ENCODE assay signal across 11 cellular contexts in the genomic region with DNA sequence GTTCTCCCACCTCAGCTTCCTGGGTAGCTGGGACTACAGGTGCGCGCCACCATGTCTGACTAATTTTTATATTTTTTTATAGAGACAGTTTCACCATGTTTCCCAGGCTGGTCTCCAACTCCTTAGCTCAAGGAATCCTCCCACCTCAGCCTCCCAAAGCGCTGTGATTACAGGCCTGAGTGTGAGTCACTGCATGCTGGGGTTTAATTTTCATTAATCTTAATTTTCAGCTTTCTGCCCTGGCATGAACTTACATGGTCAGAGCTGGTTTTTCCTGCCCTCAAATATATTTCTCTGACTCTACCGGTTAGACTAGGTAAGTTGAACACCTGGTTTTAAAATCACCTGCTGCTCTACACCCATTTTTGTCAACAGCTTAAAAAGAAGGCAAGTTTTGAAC. TPM values are rescaled to one million over a fixed set of nuclear protein-coding genes. Genes with fewer than 3 reads are reported as not detected.
DNase-seq lines count a peak whose midpoint lies in the region; ATAC-seq and TF ChIP-seq lines count a peak whose summit lies in the region.
"Had no signal": no experiment of that assay in that cellular context is flagged by ENCODE, and none has a peak within 500 bp of the region (broad histone marks: within the 10 kb centered on the region; RNA-seq: fewer than 3 reads in every experiment).

No MANE protein-coding gene starts in this region.

- H3K9me3 ChIP-seq in A673 (ENCODE audit: low read depth, low read length, poor library complexity, severe bottlenecking): no peaks in the 10 kb centered on the region

- no peaks in the 10 kb centered on the region for H3K27me3 ChIP-seq in A673 (replicated peaks; ENCODE audit: insufficient read depth, low read depth, low read length, poor library complexity)

- peaks cover 65% of the 10 kb centered on the region for H3K4me1 Mint-ChIP-seq in activated T-cell treated with anti-CD3 and anti-CD28 coated beads, Interleukin-2, amount 50 U/mL, for 72 hours (ENCODE audit: low read depth)
- peaks cover 58% of the 10 kb centered on the region for H3K4me1 Mint-ChIP-seq in T-helper 2 cell treated with Interferon-gamma antibody and Interleukin-4, amounts not matched to agents 5 μg/mL and 100 μg/mL, for 36 hours (ENCODE audit: low read depth)
- peaks cover 53% of the 10 kb centered on the region for H3K4me1 Mint-ChIP-seq in stimulated activated naive CD8-positive, alpha-beta T cell treated with anti-CD3 and anti-CD28 coated beads, Interleukin-15, amount 100 ng/mL, for 72 hours

- CTCF ChIA-PET in A673 (lab: Charles Lee): no interaction called here

- ATAC-seq in activated T-cell treated with anti-CD3 and anti-CD28 coated beads, Interleukin-2, amount 50 U/mL, for 72 hours (replicated peaks in 1 of 2): no peak
- peak; percentile 62 for ATAC-seq in esophagus mucosa
- no peak for ATAC-seq in stimulated activated naive CD8-positive, alpha-beta T cell treated with anti-CD3 and anti-CD28 coated beads, Interleukin-15, amount 100 ng/mL, for 72 hours

- H3K36me3 ChIP-seq in A673 (ENCODE audit: insufficient read depth, low read length, poor library complexity, severe bottlenecking): peaks cover 59% of the 10 kb centered on the region

- POLR2A ChIA-PET in A673 (lab: Charles Lee; ENCODE audit: low non-redundant PET): interaction anchor here (0.6 kb wide), 1 partner anchor 160 kb away, joined by 6 read pairs; no protein-coding TSS in a partner anchor

- peaks cover 13 to 42% of the 10 kb centered on the region in 2 donors for H3K36me3 Mint-ChIP-seq in activated T-cell treated with anti-CD3 and anti-CD28 coated beads, Interleukin-2, amount 50 U/mL, for 72 hours (ENCODE audit: insufficient read depth in 2 of 2)
- H3K36me3 Mint-ChIP-seq in T-helper 2 cell treated with Interferon-gamma antibody and Interleukin-4, amounts not matched to agents 5 μg/mL and 100 μg/mL, for 36 hours (ENCODE audit: low read depth): peaks cover 66% of the 10 kb centered on the region

- no peak overlapping the region for H3K27ac ChIP-seq in A673 (ENCODE audit: low read depth, low read length, poor library complexity, severe bottlenecking)

- H3K4me3 Mint-ChIP-seq in activated T-cell treated with anti-CD3 and anti-CD28 coated beads, Interleukin-2, amount 50 U/mL, for 72 hours: peak overlapping the region; percentile 11 to 78
- H3K4me3 Mint-ChIP-seq in T-helper 2 cell treated with Interferon-gamma antibody and Interleukin-4, amounts not matched to agents 5 μg/mL and 100 μg/mL, for 36 hours: peak overlapping the region; percentile 34
- H3K4me3 Mint-ChIP-seq in stimulated activated naive CD8-positive, alpha-beta T cell treated with anti-CD3 and anti-CD28 coated beads, Interleukin-15, amount 100 ng/mL, for 72 hours: peak overlapping the region; percentile 19 to 39

- intact Hi-C loops in A673 (cut with micrococcal nuclease; ENCODE audit: unreplicated experiment): no loop called here

- H3K27me3 Mint-ChIP-seq in activated T-cell treated with anti-CD3 and anti-CD28 coated beads, Interleukin-2, amount 50 U/mL, for 72 hours (ENCODE audit: low read depth): no peaks in the 10 kb centered on the region
- no peaks in the 10 kb centered on the region for H3K27me3 Mint-ChIP-seq in T-helper 2 cell treated with Interferon-gamma antibody and Interleukin-4, amounts not matched to agents 5 μg/mL and 100 μg/mL, for 36 hours (ENCODE audit: low read depth)
- no peaks in the 10 kb centered on the region for H3K27me3 Mint-ChIP-seq in stimulated activated naive CD8-positive, alpha-beta T cell treated with anti-CD3 and anti-CD28 coated beads, Interleukin-15, amount 100 ng/mL, for 72 hours

- peak overlapping the region; percentile 79 for H3K27ac Mint-ChIP-seq in activated T-cell treated with anti-CD3 and anti-CD28 coated beads, Interleukin-2, amount 50 U/mL, for 72 hours
- no peak overlapping the region for H3K27ac Mint-ChIP-seq in T-helper 2 cell treated with Interferon-gamma antibody and Interleukin-4, amounts not matched to agents 5 μg/mL and 100 μg/mL, for 36 hours
- no peak overlapping the region for H3K27ac Mint-ChIP-seq in stimulated activated naive CD8-positive, alpha-beta T cell treated with anti-CD3 and anti-CD28 coated beads, Interleukin-15, amount 100 ng/mL, for 72 hours

- BruUV-seq in A673 (replicated peaks; lab: Mats Ljungman, UMichigan): no TSS peak

- H3K4me1 ChIP-seq in A673 (ENCODE audit: insufficient read depth, low read length, poor library complexity, severe bottlenecking): peaks cover 16% of the 10 kb centered on the region

- no peak overlapping the region for H3K4me3 ChIP-seq in A673 (ENCODE audit: low read depth, low read length, poor library complexity, severe bottlenecking)

- TF ChIP-seq CTCF in A673 (conservative IDR thresholded peaks at IDR 0.05; ENCODE audit: low read depth, low read length): no peak

- H3K9me3 Mint-ChIP-seq in activated T-cell treated with anti-CD3 and anti-CD28 coated beads, Interleukin-2, amount 50 U/mL, for 72 hours: no peaks in the 10 kb centered on the region
- no peaks in the 10 kb centered on the region for H3K9me3 Mint-ChIP-seq in T-helper 2 cell treated with Interferon-gamma antibody and Interleukin-4, amounts not matched to agents 5 μg/mL and 100 μg/mL, for 36 hours
- H3K9me3 Mint-ChIP-seq in stimulated activated naive CD8-positive, alpha-beta T cell treated with anti-CD3 and anti-CD28 coated beads, Interleukin-15, amount 100 ng/mL, for 72 hours: peaks cover 4 to 7% of the 10 kb centered on the region in 2 donors

- DNase-seq in activated T-cell treated with anti-CD3 and anti-CD28 coated beads, Interleukin-2, amount 50 U/mL, for 72 hours: no peak
- DNase-seq in activated T-cell treated with anti-CD3 and anti-CD28 coated beads for 4 hours (no peak), A673 (ENCODE audit: low spot score) (no peak), RKO (ENCODE audit: low spot score) (no peak), NCI-H146 treated with DMSO at 0.1 percent for 48 hours (lab: John Stamatoyannopoulos, UW; ENCODE audit: unreplicated experiment) (no peak)
- DNase-seq in T-helper 2 cell treated with Interferon-gamma antibody and Interleukin-4, amounts not matched to agents 5 μg/mL and 100 μg/mL, for 36 hours (ENCODE audit: low spot score): no peak
- no peak for DNase-seq in stimulated activated naive CD8-positive, alpha-beta T cell treated with anti-CD3 and anti-CD28 coated beads, Interleukin-15, amount 100 ng/mL, for 72 hours
- DNase-seq: EL, Karpas-422, T-helper 9 cell had no signal

RNA-seq across cellular contexts. Expression of a gene that starts 3.1 kb away (rescaled TPM):
- 100 to 1,000 TPM in 1 of 2 donors, 10 to 100 TPM in 1; 91.4 to 104 TPM for total RNA-seq in activated T-cell treated with anti-CD3 and anti-CD28 coated beads, Interleukin-2, amount 50 U/mL, for 72 hours
- total RNA-seq in esophagus mucosa (86.3 TPM), A673 (2021) (94.9 and 99.9 TPM in 2 replicates)
